ENCODE assay signal across 8 cellular contexts in the genomic region with DNA sequence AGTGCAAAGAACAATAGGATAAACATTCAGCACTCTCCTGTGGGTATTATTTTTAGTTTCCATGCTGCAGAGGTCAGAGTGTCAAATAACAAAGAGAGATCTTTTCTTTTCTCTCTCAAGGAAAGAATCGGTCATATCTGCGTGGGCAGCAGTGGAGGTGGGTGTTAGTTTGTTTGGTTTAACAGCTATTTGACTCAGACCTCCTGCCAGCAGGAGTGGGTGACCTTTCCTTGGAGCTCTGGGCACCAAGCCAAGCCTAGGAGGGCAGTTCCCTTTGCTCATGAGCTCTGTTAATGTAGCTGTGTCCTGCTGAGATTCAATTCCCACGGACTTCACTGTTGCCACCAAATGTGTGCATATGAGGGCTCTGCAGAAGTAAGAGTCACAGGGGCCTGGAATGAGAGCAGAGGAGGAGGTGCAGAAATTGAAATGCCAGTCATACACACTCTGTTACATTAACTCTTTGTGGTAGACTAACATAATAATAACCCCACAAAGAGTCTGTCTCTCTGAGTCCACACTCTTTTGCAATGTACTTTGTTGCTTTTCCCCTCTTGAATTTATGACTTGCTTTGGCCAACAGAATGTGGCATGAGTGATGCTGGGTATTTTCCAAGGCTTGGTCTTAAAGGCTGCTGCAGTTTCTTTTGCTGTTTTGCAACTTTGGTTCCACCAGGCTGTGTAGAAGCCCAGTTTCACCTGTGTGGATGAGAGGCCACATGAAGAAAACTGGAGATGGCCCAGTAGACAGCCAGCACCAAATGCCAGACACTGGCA.
DNase-seq lines count a peak whose midpoint lies in the region; ATAC-seq, FAIRE-seq and TF ChIP-seq lines count a peak whose summit lies in the region.

No MANE protein-coding gene starts in this region.

- no peak overlapping the region for H3K4me3 ChIP-seq in astrocyte of the cerebellum (ENCODE audit: low read depth, low read length)

- DNase-seq in GM04503 (ENCODE audit: low read depth) = peak; percentile 11
- peak; percentile 91 for DNase-seq in NCI-H2227 treated with DMSO at 0.1 percent for 48 hours (lab: John Stamatoyannopoulos, UW)
- DNase-seq in astrocyte of the cerebellum (ENCODE audit: low read depth) = peak; percentile 75
- DNase-seq in myocyte (ENCODE audit: low read depth) = peak; percentile 83
- peak; percentile 96 for DNase-seq in urothelium cell line (ENCODE audit: low spot score)

- in situ Hi-C loops in astrocyte of the cerebellum (cut with HindIII; ENCODE audit: low sequenced_read_pairs) = loop anchor here (25.0 kb wide), 1 partner anchor 199 kb away; no protein-coding TSS in a partner anchor

- no peak for TF ChIP-seq CTCF in astrocyte of the cerebellum (IDR thresholded peaks at IDR 0.05; ENCODE audit: low read depth, low read length, missing control alignments)

- FAIRE-seq in urothelium cell line (lab: Jason Lieb, UNC) = no peak

- ATAC-seq in GM21515 (IDR thresholded peaks at IDR 0.05; ENCODE audit: unreplicated experiment) (no peak), HG03159 (IDR thresholded peaks at IDR 0.05; ENCODE audit: unreplicated experiment) (no peak), HG03521 (IDR thresholded peaks at IDR 0.05; ENCODE audit: unreplicated experiment) (no peak)

Comparison
In these comparisons a context has a peak if more than half of its experiments do, and no peak if none do; other contexts are left out.
1. DNase-seq: peak in every context shown above with its lines; median percentile 96 in urothelium cell line; 91 in NCI-H2227 treated with DMSO at 0.1 percent for 48 hours; 83 in myocyte; 75 in astrocyte of the cerebellum; 11 in GM04503.